19 cellular contexts compared by ENCODE assay signal in genomic region chr9:107684224-107684623, GRCh38.
DNase-seq lines count a peak whose midpoint lies in the region; ATAC-seq and TF ChIP-seq lines count a peak whose summit lies in the region.
"Had no signal": no experiment of that assay in that cellular context is flagged by ENCODE, and none has a peak within 500 bp of the region (broad histone marks: within the 10 kb centered on the region; RNA-seq: fewer than 3 reads in every experiment).

No MANE protein-coding gene starts in this region.

- CTCF ChIA-PET in SK-N-SH (lab: Yijun Ruan, JAX) = no interaction called here

- DNase-seq in SK-N-SH = no peak
- DNase-seq in amniotic epithelial cell (ENCODE audit: low read depth) = peak; percentile 80
- DNase-seq in glomerular visceral epithelial cell (ENCODE audit: extremely low spot score) = peak; percentile 12
- no peak for DNase-seq in upper lobe of right lung
- no peak for DNase-seq in NCI-H446 (lab: John Stamatoyannopoulos, UW)
- no peak for DNase-seq in heart right ventricle
- no peak for DNase-seq in NCI-H226
- DNase-seq: activated CD8-positive, alpha-beta memory T cell treated with anti-CD3 and anti-CD28 coated beads for 24 hours; activated naive CD4-positive, alpha-beta T cell; central memory CD4-positive, alpha-beta T cell; lower lobe of right lung; NCI-H187 treated with DMSO at 0.1 percent for 48 hours; NCI-H774; occipital lobe; SIG-M5 had no signal

- TF ChIP-seq RAD21 in SK-N-SH (IDR thresholded peaks at IDR 0.05; ENCODE audit: low read length) = no peak

- TF ChIP-seq CTCF in SK-N-SH (IDR thresholded peaks at IDR 0.05) (no peak), upper lobe of right lung (IDR thresholded peaks at IDR 0.05) (no peak), heart right ventricle (IDR thresholded peaks at IDR 0.05) (no peak)

- no peaks in the 10 kb centered on the region for H3K9me2 ChIP-seq in SK-N-SH

- H3K4me2 ChIP-seq in SK-N-SH = no peak overlapping the region

- intact Hi-C loops in upper lobe of right lung (cut with DNase I) (no loop called here), heart right ventricle (cut with DNase I) (loop anchor here in 2 of 10 donors (10.0 kb wide), 2 partner anchors 59 to 61 kb away; no protein-coding TSS in a partner anchor)

- no peak for ATAC-seq in SK-N-SH treated with all-trans-retinoic acid at 6 μM for 48 hours
- peak; percentile 10 for ATAC-seq in upper lobe of right lung
- no peak for ATAC-seq in heart right ventricle
- ATAC-seq: GM12878 had no signal

- POLR2A ChIA-PET in SK-N-SH (lab: Yijun Ruan, JAX) = no interaction called here

- no peak overlapping the region for H3K4me3 ChIP-seq in SK-N-SH (ENCODE audit: low read depth in 2 of 2, low read length in 1 of 2)
- H3K4me3 ChIP-seq in upper lobe of right lung = no peak overlapping the region
- no peak overlapping the region for H3K4me3 ChIP-seq in heart right ventricle
- H3K4me3 ChIP-seq: GM12878, lower lobe of right lung, skin epidermis had no signal

- H3K9me3 ChIP-seq in SK-N-SH = no peaks in the 10 kb centered on the region
- peaks cover 3% of the 10 kb centered on the region for H3K9me3 ChIP-seq in upper lobe of right lung
- peaks cover 0 to 4% (median under 1%) of the 10 kb centered on the region in 11 donors for H3K9me3 ChIP-seq in heart right ventricle
- H3K9me3 ChIP-seq: lower lobe of right lung had no signal

- H2AFZ ChIP-seq in SK-N-SH (ENCODE audit: low read depth) = no peak overlapping the region

- H3K9ac ChIP-seq in SK-N-SH = no peak overlapping the region

- whole genome bisulfite sequencing in SK-N-SH (ENCODE audit: low lambda C conversion rate) = 62% methylated on average over 6 of the region's 6 CpGs
- 89 to 92% methylated on average over 6 of the region's 6 CpGs for WGBS in heart right ventricle, 2 donors

- H3K27ac ChIP-seq in SK-N-SH (ENCODE audit: low read depth in 2 of 2, low read length in 1 of 2) (no peak overlapping the region), upper lobe of right lung (no peak overlapping the region), heart right ventricle (peak overlapping the region in 4 of 10 donors; percentile 20 to 77 (median 48))
- H3K27ac ChIP-seq: epithelial cell of prostate had no signal

- no peaks in the 10 kb centered on the region for H3K36me3 ChIP-seq in SK-N-SH (replicated peaks in 1 of 2; ENCODE audit: control insufficient read depth in 1 of 2, insufficient read depth in 2 of 2, low read length in 1 of 2)
- H3K36me3 ChIP-seq in upper lobe of right lung = no peaks in the 10 kb centered on the region
- no peaks in the 10 kb centered on the region for H3K36me3 ChIP-seq in heart right ventricle
- H3K36me3 ChIP-seq: lower lobe of right lung had no signal

- no peaks in the 10 kb centered on the region for H4K20me1 ChIP-seq in SK-N-SH (ENCODE audit: insufficient read depth)

- H3K79me2 ChIP-seq in SK-N-SH (ENCODE audit: insufficient read depth) = no peaks in the 10 kb centered on the region

- no peak for TF ChIP-seq EP300 in SK-N-SH (IDR thresholded peaks at IDR 0.05; ENCODE audit: borderline replicate concordance in 1 of 2, low read depth in 1 of 2, low read length in 1 of 2)

- H3F3A ChIP-seq in SK-N-SH (replicated peaks; ENCODE audit: insufficient read depth) = no peaks in the 10 kb centered on the region

- H3K27me3 ChIP-seq in SK-N-SH (ENCODE audit: insufficient read depth) = no peaks in the 10 kb centered on the region; the same call in 1 of the 2 replicates
- H3K27me3 ChIP-seq in upper lobe of right lung = no peaks in the 10 kb centered on the region
- no peaks in the 10 kb centered on the region for H3K27me3 ChIP-seq in heart right ventricle

- H3K4me1 ChIP-seq in SK-N-SH (ENCODE audit: control insufficient read depth in 1 of 2, insufficient read depth in 2 of 2, low read depth in 1 of 2, low read length in 1 of 2) (no peaks in the 10 kb centered on the region), upper lobe of right lung (no peaks in the 10 kb centered on the region), heart right ventricle (peaks cover 0 to 34% (median 0%) of the 10 kb centered on the region in 9 donors)

TF ChIP-seq in SK-N-SH, 30 proteins besides CTCF, POLR2A, EP300 and RAD21:
- TF ChIP-seq SIN3A (IDR thresholded peaks at IDR 0.05; ENCODE audit: borderline replicate concordance, low read depth, low read length) (no peak), FOSL2 (IDR thresholded peaks at IDR 0.05; ENCODE audit: borderline replicate concordance, low read depth) (peak; percentile 23; the same call in 1 of the 2 replicates), TEAD4 (IDR thresholded peaks at IDR 0.05; ENCODE audit: borderline replicate concordance, insufficient read depth) (no peak)

TF ChIP-seq in SK-N-SH treated with all-trans-retinoic acid at 6 μM for 48 hours, 23 proteins besides CTCF, POLR2A, EP300 and RAD21:
- TF ChIP-seq CSDC2 (CRISPR knock-in tag; IDR thresholded peaks at IDR 0.05) (no peak), ZFP30 (CRISPR knock-in tag; IDR thresholded peaks at IDR 0.05) (no peak), ZFP3 (CRISPR knock-in tag; IDR thresholded peaks at IDR 0.05) (no peak), ISL1 (CRISPR knock-in tag; IDR thresholded peaks at IDR 0.05) (no peak), ZNF565 (CRISPR knock-in tag; conservative IDR thresholded peaks at IDR 0.05; ENCODE audit: low read depth) (no peak), ESRRG (CRISPR knock-in tag; IDR thresholded peaks at IDR 0.05) (no peak), TCF4 (CRISPR knock-in tag; IDR thresholded peaks at IDR 0.05; ENCODE audit: borderline replicate concordance) (no peak), RARB (CRISPR knock-in tag; IDR thresholded peaks at IDR 0.05) (no peak), CREB5 (CRISPR knock-in tag; IDR thresholded peaks at IDR 0.05; ENCODE audit: low read depth) (no peak), ZNF8 (CRISPR knock-in tag; IDR thresholded peaks at IDR 0.05) (no peak), ARNTL (CRISPR knock-in tag; IDR thresholded peaks at IDR 0.05; ENCODE audit: borderline replicate concordance, low read depth) (no peak), ZC3H10 (CRISPR knock-in tag; IDR thresholded peaks at IDR 0.05) (no peak), BACH2 (CRISPR knock-in tag; IDR thresholded peaks at IDR 0.05; ENCODE audit: borderline replicate concordance) (no peak), TOX (CRISPR knock-in tag; IDR thresholded peaks at IDR 0.05; ENCODE audit: borderline replicate concordance) (no peak)
- TF ChIP-seq, protein P1, sequence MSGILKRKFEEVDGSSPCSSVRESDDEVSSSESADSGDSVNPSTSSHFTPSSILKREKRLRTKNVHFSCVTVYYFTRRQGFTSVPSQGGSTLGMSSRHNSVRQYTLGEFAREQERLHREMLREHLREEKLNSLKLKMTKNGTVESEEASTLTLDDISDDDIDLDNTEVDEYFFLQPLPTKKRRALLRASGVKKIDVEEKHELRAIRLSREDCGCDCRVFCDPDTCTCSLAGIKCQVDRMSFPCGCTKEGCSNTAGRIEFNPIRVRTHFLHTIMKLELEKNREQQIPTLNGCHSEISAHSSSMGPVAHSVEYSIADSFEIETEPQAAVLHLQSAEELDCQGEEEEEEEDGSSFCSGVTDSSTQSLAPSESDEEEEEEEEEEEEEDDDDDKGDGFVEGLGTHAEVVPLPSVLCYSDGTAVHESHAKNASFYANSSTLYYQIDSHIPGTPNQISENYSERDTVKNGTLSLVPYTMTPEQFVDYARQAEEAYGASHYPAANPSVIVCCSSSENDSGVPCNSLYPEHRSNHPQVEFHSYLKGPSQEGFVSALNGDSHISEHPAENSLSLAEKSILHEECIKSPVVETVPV (CRISPR knock-in tag; IDR thresholded peaks at IDR 0.05) = no peak
- TF ChIP-seq, protein P2, sequence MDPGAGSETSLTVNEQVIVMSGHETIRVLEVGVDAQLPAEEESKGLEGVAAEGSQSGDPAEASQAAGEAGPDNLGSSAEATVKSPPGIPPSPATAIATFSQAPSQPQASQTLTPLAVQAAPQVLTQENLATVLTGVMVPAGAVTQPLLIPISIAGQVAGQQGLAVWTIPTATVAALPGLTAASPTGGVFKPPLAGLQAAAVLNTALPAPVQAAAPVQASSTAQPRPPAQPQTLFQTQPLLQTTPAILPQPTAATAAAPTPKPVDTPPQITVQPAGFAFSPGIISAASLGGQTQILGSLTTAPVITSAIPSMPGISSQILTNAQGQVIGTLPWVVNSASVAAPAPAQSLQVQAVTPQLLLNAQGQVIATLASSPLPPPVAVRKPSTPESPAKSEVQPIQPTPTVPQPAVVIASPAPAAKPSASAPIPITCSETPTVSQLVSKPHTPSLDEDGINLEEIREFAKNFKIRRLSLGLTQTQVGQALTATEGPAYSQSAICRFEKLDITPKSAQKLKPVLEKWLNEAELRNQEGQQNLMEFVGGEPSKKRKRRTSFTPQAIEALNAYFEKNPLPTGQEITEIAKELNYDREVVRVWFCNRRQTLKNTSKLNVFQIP (CRISPR knock-in tag; IDR thresholded peaks at IDR 0.05; ENCODE audit: borderline replicate concordance, low read depth) = no peak

Comparison
In these comparisons a context has a peak if more than half of its experiments do, and no peak if none do; other contexts are left out.
1. DNase-seq: peak in amniotic epithelial cell (single experiment) and glomerular visceral epithelial cell (single experiment); none in SK-N-SH (single experiment), upper lobe of right lung (single experiment), NCI-H446 (0 of 2), heart right ventricle (0 of 2) and NCI-H226 (single experiment).